26 cellular contexts compared by ENCODE assay signal in genomic region chr2:116769515-116769914, GRCh38.
DNase-seq lines count a peak whose midpoint lies in the region; ATAC-seq, FAIRE-seq and TF ChIP-seq lines count a peak whose summit lies in the region.
"Had no signal": no experiment of that assay in that cellular context is flagged by ENCODE, and none has a peak within 500 bp of the region (broad histone marks: within the 10 kb centered on the region; RNA-seq: fewer than 3 reads in every experiment).

No MANE protein-coding gene starts in this region.

- POLR2A ChIA-PET in HepG2 (lab: Yijun Ruan, JAX) (no interaction called here), K562 (lab: Yijun Ruan, JAX) (no interaction called here)

- TF ChIP-seq CTCF in HepG2 (CRISPR knock-in tag; IDR thresholded peaks at IDR 0.05), result no peak
- TF ChIP-seq CTCF in right lobe of liver (IDR thresholded peaks at IDR 0.05), result no peak
- TF ChIP-seq CTCF in K562 (IDR thresholded peaks at IDR 0.05 in 2 of 3, conservative IDR thresholded peaks at IDR 0.05 in 1 of 3; ENCODE audit: insufficient read depth in 2 of 3, low read depth in 1 of 3, low read length in 3 of 3), result no peak

- BruUV-seq in HepG2 (replicated peaks; lab: Mats Ljungman, UMichigan) (no TSS peak), K562 (replicated peaks; lab: Mats Ljungman, UMichigan) (no TSS peak)

- TF ChIP-seq EP300 in HepG2 (IDR thresholded peaks at IDR 0.05; ENCODE audit: low read depth in 2 of 2, low read length in 2 of 2), result no peak
- no peak for TF ChIP-seq EP300 in HepG2 (CRISPR knock-in tag; IDR thresholded peaks at IDR 0.05; ENCODE audit: borderline replicate concordance)
- no peak for TF ChIP-seq EP300 in K562 (IDR thresholded peaks at IDR 0.05; ENCODE audit: low read length)

- H3K36me3 ChIP-seq in HepG2 (replicated peaks in 1 of 2; ENCODE audit: control insufficient read depth in 1 of 2, insufficient read depth in 2 of 2, low read length in 2 of 2) (no peaks in the 10 kb centered on the region), right lobe of liver (no peaks in the 10 kb centered on the region), K562 (ENCODE audit: control insufficient read depth, insufficient read depth, low read length) (no peaks in the 10 kb centered on the region)
- H3K36me3 ChIP-seq: BE2C, BLaER1 had no signal

- H3K9ac ChIP-seq in HepG2 (ENCODE audit: insufficient read depth, low read depth, low read length), result no peak overlapping the region
- H3K9ac ChIP-seq in K562 (ENCODE audit: insufficient read depth in 1 of 2, low read depth in 2 of 2, low read length in 2 of 2), result no peak overlapping the region
- H3K9ac ChIP-seq: BLaER1 had no signal

- in situ Hi-C loops in HepG2 (cut with HindIII; ENCODE audit: extremely low pct_ligation_motif_present, low pct_unique_long_range_greater_than_20kb), result no loop called here
- in situ Hi-C loops in K562 (cut with MboI), result no loop called here

- H3K9me1 ChIP-seq in K562 (ENCODE audit: control insufficient read depth, insufficient read depth, low read length), result no peaks in the 10 kb centered on the region

- no peaks in the 10 kb centered on the region for H3K27me3 ChIP-seq in HepG2 (ENCODE audit: control insufficient read depth in 1 of 2, insufficient read depth in 2 of 2, low read length in 2 of 2)
- no peaks in the 10 kb centered on the region for H3K27me3 ChIP-seq in right lobe of liver
- no peaks in the 10 kb centered on the region for H3K27me3 ChIP-seq in K562 (ENCODE audit: control insufficient read depth in 2 of 2, insufficient read depth in 2 of 2, low read length in 2 of 2)
- H3K27me3 ChIP-seq: BE2C, BLaER1 had no signal

- WGBS in HepG2 (ENCODE audit: low lambda C conversion rate), result 0% methylated on average over 4 of the region's 4 CpGs
- 47% methylated on average over 4 of the region's 4 CpGs for WGBS in right lobe of liver (ENCODE audit: insufficient coverage, low coverage, low lambda C conversion rate, missing lambda C conversion rate)
- 3% methylated on average over 4 of the region's 4 CpGs for WGBS in K562 (ENCODE audit: insufficient coverage, low coverage, missing lambda C conversion rate)

- H3K9me3 ChIP-seq in HepG2 (ENCODE audit: low read length) (peaks cover 82% of the 10 kb centered on the region), right lobe of liver (no peaks in the 10 kb centered on the region), K562 (replicated peaks; ENCODE audit: control insufficient read depth, insufficient read depth, low read depth, low read length) (no peaks in the 10 kb centered on the region)
- H3K9me3 ChIP-seq: BE2C, BLaER1 had no signal

- H4K20me1 ChIP-seq in HepG2 (ENCODE audit: insufficient read depth, low read length), result no peaks in the 10 kb centered on the region
- no peaks in the 10 kb centered on the region for H4K20me1 ChIP-seq in K562 (replicated peaks; ENCODE audit: control insufficient read depth, insufficient read depth, low read length)
- H4K20me1 ChIP-seq: BLaER1 had no signal

- no peak for DNase-seq in HepG2 (ENCODE audit: low spot score)
- DNase-seq in right lobe of liver, result no peak
- DNase-seq in OCI-M1 (lab: John Stamatoyannopoulos, UW), result peak; percentile 32
- no peak for DNase-seq in K562 (ENCODE audit: extremely low read depth in 1 of 4, low spot score in 3 of 4)
- DNase-seq in COLO668 (lab: John Stamatoyannopoulos, UW; ENCODE audit: unreplicated experiment), result no peak
- no peak for DNase-seq in foreskin melanocyte
- DNase-seq in COR-L47 (lab: John Stamatoyannopoulos, UW), result no peak
- DNase-seq: ACHN; BE2C; C1 segment of cervical spinal cord; CD4-positive, alpha-beta memory T cell; CD4-positive, CD25-positive, alpha-beta regulatory T cell; CD8-positive, alpha-beta memory T cell; DMS 273 treated with DMSO at 0.1 percent for 48 hours; DMS153; DMS53; DMS79; DND-41; EL; GDM1 had no signal

- TF ChIP-seq RAD21 in HepG2 (CRISPR knock-in tag; IDR thresholded peaks at IDR 0.05), result no peak
- TF ChIP-seq RAD21 in K562 (CRISPR knock-in tag; conservative IDR thresholded peaks at IDR 0.05 in 1 of 2, IDR thresholded peaks at IDR 0.05 in 1 of 2), result no peak

- intact Hi-C loops in HepG2 (cut with micrococcal nuclease; ENCODE audit: unreplicated experiment), result no loop called here
- intact Hi-C loops in right lobe of liver (cut with DNase I), result no loop called here
- intact Hi-C loops in K562 (cut with micrococcal nuclease), result no loop called here

- FAIRE-seq in HepG2 (lab: Jason Lieb, UNC) (no peak), K562 (lab: Jason Lieb, UNC) (no peak)
- FAIRE-seq: GM12878, GM12892, GM18507, GM19239 had no signal

- H3K79me2 ChIP-seq in HepG2 (ENCODE audit: insufficient read depth, low read length) (no peaks in the 10 kb centered on the region), K562 (ENCODE audit: control insufficient read depth, insufficient read depth, low read length) (no peaks in the 10 kb centered on the region)

- H3K4me3 ChIP-seq in HepG2 (replicated peaks in 1 of 3; ENCODE audit: insufficient read depth in 1 of 3, low read depth in 2 of 3, low read length in 3 of 3) (no peak overlapping the region), right lobe of liver (no peak overlapping the region), K562 (no peak overlapping the region)
- H3K4me3 ChIP-seq: BLaER1, GM12878 had no signal

- H3K4me1 ChIP-seq in HepG2 (ENCODE audit: insufficient read depth, low read length) (no peaks in the 10 kb centered on the region), right lobe of liver (no peaks in the 10 kb centered on the region), K562 (replicated peaks in 1 of 2; ENCODE audit: control insufficient read depth in 2 of 2, insufficient read depth in 2 of 2, low read length in 2 of 2) (no peaks in the 10 kb centered on the region)
- H3K4me1 ChIP-seq: BE2C, BLaER1 had no signal

- CTCF ChIA-PET in HepG2 (lab: Yijun Ruan, JAX; ENCODE audit: low intra/inter-chr PET ratio, low total read pairs) (no interaction called here), K562 (lab: Yijun Ruan, JAX; ENCODE audit: low intra/inter-chr PET ratio) (no interaction called here)

- H3K4me2 ChIP-seq in HepG2 (ENCODE audit: low read depth, low read length) (no peak overlapping the region), K562 (ENCODE audit: insufficient read depth, low read length) (no peak overlapping the region)
- H3K4me2 ChIP-seq: BLaER1 had no signal

- no peak for ATAC-seq in HepG2
- ATAC-seq in right lobe of liver, result no peak
- ATAC-seq in K562, result no peak
- ATAC-seq: GM12878 had no signal

- no peak overlapping the region for H2AFZ ChIP-seq in HepG2 (ENCODE audit: low read length)
- no peak overlapping the region for H2AFZ ChIP-seq in K562 (ENCODE audit: low read depth, low read length)

- H3K27ac ChIP-seq in HepG2 (ENCODE audit: extremely low read length, insufficient read depth, low read length) (no peak overlapping the region), right lobe of liver (no peak overlapping the region), K562 (ENCODE audit: extremely low read depth, low read depth, low read length) (no peak overlapping the region)
- H3K27ac ChIP-seq: 22Rv1, BLaER1 had no signal

- TF ChIP-seq POLR2A in HepG2 (IDR thresholded peaks at IDR 0.05; ENCODE audit: insufficient read depth in 1 of 2, low read depth in 2 of 2, low read length in 2 of 2) (no peak), right lobe of liver (IDR thresholded peaks at IDR 0.05) (no peak), K562 (conservative IDR thresholded peaks at IDR 0.05) (no peak)

TF ChIP-seq in HepG2, 621 proteins besides CTCF, POLR2A, EP300 and RAD21:
- TF ChIP-seq ZNF7 (CRISPR knock-in tag; IDR thresholded peaks at IDR 0.05) (no peak), ZZZ3 (CRISPR knock-in tag; IDR thresholded peaks at IDR 0.05; ENCODE audit: borderline replicate concordance) (no peak), ZNF256 (CRISPR knock-in tag; conservative IDR thresholded peaks at IDR 0.05) (no peak), NFIB (CRISPR knock-in tag; IDR thresholded peaks at IDR 0.05; ENCODE audit: borderline replicate concordance) (no peak), MAFK (conservative IDR thresholded peaks at IDR 0.05 in 1 of 2, IDR thresholded peaks at IDR 0.05 in 1 of 2; ENCODE audit: low read length in 2 of 2) (peak; percentile 98 to 99), MAFF (IDR thresholded peaks at IDR 0.05; ENCODE audit: low read depth, low read length) (peak; percentile 99), ZNF589 (CRISPR knock-in tag; conservative IDR thresholded peaks at IDR 0.05) (no peak)
TF ChIP-seq in HepG2: peak in this region for 2.

TF ChIP-seq in K562, 482 proteins besides CTCF, POLR2A, EP300 and RAD21:
- TF ChIP-seq MAFK (IDR thresholded peaks at IDR 0.05; ENCODE audit: low read length) (peak; percentile 90), MAFG (tag; conservative IDR thresholded peaks at IDR 0.05) (peak; percentile 81), MAFF (IDR thresholded peaks at IDR 0.05; ENCODE audit: low read length) (peak; percentile 80), C11orf30 (IDR thresholded peaks at IDR 0.05; ENCODE audit: low read depth) (peak; percentile 68; the same call in 1 of the 2 replicates), HIVEP1 (CRISPR knock-in tag; IDR thresholded peaks at IDR 0.05) (no peak), ZNF41 (CRISPR knock-in tag; conservative IDR thresholded peaks at IDR 0.05) (no peak), ZNF316 (IDR thresholded peaks at IDR 0.05) (peak; percentile 74; the same call in 1 of the 2 replicates)

Comparison
In these comparisons a context has a peak if more than half of its experiments do, and no peak if none do; other contexts are left out.
1. Of the 241 proteins assayed by ChIP-seq in both HepG2 and K562: peak only in HepG2: none; only in K562: MAFG; in both: MAFF and MAFK; in neither: 238.